ENCODE assay signal across 1 cellular context in the genomic region with DNA sequence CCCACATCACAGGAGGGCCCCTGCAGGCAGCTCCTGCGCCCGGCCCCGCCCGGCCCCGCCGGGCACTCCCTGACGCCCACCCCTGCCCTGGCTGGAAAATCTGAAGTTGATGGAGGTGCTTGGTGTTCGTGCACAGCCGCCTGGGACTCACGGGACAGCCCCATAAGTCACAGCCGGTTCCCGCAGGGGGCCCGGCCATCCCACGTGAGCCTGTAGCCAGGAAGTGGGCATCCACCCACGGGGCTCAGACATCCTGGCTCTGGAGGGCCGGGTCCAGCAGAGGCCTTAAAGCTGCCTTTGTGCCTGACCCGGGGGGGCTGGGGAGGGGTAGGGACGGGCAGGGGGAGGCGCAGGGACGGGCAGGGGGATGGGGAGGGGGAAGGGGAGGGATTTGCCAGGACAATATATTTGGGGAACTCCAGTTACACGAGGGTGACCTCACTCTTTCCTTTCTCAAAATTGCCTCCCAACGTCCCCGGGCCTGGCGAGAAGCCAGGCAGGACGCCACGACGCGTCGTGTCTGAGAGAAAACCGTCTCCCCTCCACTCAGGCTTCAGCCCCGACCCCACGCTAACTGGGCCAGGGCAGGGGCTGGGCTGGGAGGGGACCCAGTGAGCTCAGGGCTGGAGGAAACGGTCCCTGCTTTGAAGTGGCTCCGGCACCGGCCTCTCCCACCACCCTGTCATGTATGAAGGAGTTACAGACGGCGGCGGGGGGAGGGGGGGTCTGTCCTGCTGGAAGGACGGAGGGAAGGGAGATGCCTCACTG.
TF ChIP-seq lines count a peak whose summit lies in the region.

No MANE protein-coding gene starts in this region.

TF ChIP-seq in GM23338, 12 proteins besides CTCF, POLR2A, EP300 and RAD21 (continued from another document):
- TF ChIP-seq, protein P1, sequence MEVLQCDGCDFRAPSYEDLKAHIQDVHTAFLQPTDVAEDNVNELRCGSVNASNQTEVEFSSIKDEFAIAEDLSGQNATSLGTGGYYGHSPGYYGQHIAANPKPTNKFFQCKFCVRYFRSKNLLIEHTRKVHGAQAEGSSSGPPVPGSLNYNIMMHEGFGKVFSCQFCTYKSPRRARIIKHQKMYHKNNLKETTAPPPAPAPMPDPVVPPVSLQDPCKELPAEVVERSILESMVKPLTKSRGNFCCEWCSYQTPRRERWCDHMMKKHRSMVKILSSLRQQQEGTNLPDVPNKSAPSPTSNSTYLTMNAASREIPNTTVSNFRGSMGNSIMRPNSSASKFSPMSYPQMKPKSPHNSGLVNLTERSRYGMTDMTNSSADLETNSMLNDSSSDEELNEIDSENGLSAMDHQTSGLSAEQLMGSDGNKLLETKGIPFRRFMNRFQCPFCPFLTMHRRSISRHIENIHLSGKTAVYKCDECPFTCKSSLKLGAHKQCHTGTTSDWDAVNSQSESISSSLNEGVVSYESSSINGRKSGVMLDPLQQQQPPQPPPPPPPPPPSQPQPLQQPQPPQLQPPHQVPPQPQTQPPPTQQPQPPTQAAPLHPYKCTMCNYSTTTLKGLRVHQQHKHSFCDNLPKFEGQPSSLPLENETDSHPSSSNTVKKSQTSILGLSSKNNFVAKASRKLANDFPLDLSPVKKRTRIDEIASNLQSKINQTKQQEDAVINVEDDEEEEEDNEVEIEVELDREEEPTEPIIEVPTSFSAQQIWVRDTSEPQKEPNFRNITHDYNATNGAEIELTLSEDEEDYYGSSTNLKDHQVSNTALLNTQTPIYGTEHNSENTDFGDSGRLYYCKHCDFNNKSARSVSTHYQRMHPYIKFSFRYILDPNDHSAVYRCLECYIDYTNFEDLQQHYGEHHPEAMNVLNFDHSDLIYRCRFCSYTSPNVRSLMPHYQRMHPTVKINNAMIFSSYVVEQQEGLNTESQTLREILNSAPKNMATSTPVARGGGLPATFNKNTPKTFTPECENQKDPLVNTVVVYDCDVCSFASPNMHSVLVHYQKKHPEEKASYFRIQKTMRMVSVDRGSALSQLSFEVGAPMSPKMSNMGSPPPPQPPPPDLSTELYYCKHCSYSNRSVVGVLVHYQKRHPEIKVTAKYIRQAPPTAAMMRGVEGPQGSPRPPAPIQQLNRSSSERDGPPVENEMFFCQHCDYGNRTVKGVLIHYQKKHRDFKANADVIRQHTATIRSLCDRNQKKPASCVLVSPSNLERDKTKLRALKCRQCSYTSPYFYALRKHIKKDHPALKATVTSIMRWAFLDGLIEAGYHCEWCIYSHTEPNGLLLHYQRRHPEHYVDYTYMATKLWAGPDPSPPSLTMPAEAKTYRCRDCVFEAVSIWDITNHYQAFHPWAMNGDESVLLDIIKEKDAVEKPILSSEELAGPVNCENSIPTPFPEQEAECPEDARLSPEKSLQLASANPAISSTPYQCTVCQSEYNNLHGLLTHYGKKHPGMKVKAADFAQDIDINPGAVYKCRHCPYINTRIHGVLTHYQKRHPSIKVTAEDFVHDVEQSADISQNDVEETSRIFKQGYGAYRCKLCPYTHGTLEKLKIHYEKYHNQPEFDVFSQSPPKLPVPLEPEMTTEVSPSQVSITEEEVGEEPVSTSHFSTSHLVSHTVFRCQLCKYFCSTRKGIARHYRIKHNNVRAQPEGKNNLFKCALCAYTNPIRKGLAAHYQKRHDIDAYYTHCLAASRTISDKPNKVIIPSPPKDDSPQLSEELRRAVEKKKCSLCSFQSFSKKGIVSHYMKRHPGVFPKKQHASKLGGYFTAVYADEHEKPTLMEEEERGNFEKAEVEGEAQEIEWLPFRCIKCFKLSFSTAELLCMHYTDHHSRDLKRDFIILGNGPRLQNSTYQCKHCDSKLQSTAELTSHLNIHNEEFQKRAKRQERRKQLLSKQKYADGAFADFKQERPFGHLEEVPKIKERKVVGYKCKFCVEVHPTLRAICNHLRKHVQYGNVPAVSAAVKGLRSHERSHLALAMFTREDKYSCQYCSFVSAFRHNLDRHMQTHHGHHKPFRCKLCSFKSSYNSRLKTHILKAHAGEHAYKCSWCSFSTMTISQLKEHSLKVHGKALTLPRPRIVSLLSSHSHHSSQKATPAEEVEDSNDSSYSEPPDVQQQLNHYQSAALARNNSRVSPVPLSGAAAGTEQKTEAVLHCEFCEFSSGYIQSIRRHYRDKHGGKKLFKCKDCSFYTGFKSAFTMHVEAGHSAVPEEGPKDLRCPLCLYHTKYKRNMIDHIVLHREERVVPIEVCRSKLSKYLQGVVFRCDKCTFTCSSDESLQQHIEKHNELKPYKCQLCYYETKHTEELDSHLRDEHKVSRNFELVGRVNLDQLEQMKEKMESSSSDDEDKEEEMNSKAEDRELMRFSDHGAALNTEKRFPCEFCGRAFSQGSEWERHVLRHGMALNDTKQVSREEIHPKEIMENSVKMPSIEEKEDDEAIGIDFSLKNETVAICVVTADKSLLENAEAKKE (CRISPR knock-in tag; IDR thresholded peaks at IDR 0.05), result no peak
- no peak for TF ChIP-seq EZH2 (IDR thresholded peaks at IDR 0.05; ENCODE audit: low read depth, unreplicated experiment)
- TF ChIP-seq STAT1 (IDR thresholded peaks at IDR 0.05; ENCODE audit: unreplicated experiment), result no peak
- no peak for TF ChIP-seq ZNF114 (CRISPR knock-in tag; IDR thresholded peaks at IDR 0.05)
- TF ChIP-seq, protein P2, sequence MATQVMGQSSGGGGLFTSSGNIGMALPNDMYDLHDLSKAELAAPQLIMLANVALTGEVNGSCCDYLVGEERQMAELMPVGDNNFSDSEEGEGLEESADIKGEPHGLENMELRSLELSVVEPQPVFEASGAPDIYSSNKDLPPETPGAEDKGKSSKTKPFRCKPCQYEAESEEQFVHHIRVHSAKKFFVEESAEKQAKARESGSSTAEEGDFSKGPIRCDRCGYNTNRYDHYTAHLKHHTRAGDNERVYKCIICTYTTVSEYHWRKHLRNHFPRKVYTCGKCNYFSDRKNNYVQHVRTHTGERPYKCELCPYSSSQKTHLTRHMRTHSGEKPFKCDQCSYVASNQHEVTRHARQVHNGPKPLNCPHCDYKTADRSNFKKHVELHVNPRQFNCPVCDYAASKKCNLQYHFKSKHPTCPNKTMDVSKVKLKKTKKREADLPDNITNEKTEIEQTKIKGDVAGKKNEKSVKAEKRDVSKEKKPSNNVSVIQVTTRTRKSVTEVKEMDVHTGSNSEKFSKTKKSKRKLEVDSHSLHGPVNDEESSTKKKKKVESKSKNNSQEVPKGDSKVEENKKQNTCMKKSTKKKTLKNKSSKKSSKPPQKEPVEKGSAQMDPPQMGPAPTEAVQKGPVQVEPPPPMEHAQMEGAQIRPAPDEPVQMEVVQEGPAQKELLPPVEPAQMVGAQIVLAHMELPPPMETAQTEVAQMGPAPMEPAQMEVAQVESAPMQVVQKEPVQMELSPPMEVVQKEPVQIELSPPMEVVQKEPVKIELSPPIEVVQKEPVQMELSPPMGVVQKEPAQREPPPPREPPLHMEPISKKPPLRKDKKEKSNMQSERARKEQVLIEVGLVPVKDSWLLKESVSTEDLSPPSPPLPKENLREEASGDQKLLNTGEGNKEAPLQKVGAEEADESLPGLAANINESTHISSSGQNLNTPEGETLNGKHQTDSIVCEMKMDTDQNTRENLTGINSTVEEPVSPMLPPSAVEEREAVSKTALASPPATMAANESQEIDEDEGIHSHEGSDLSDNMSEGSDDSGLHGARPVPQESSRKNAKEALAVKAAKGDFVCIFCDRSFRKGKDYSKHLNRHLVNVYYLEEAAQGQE (IDR thresholded peaks at IDR 0.05; ENCODE audit: unreplicated experiment), result no peak
- no peak for TF ChIP-seq JUNB (IDR thresholded peaks at IDR 0.05; ENCODE audit: unreplicated experiment)
- no peak for TF ChIP-seq EZH2phosphoT487 (IDR thresholded peaks at IDR 0.05; ENCODE audit: unreplicated experiment)
- TF ChIP-seq, protein P3, sequence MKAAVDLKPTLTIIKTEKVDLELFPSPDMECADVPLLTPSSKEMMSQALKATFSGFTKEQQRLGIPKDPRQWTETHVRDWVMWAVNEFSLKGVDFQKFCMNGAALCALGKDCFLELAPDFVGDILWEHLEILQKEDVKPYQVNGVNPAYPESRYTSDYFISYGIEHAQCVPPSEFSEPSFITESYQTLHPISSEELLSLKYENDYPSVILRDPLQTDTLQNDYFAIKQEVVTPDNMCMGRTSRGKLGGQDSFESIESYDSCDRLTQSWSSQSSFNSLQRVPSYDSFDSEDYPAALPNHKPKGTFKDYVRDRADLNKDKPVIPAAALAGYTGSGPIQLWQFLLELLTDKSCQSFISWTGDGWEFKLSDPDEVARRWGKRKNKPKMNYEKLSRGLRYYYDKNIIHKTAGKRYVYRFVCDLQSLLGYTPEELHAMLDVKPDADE (IDR thresholded peaks at IDR 0.05), result no peak
